In the genomic region with DNA sequence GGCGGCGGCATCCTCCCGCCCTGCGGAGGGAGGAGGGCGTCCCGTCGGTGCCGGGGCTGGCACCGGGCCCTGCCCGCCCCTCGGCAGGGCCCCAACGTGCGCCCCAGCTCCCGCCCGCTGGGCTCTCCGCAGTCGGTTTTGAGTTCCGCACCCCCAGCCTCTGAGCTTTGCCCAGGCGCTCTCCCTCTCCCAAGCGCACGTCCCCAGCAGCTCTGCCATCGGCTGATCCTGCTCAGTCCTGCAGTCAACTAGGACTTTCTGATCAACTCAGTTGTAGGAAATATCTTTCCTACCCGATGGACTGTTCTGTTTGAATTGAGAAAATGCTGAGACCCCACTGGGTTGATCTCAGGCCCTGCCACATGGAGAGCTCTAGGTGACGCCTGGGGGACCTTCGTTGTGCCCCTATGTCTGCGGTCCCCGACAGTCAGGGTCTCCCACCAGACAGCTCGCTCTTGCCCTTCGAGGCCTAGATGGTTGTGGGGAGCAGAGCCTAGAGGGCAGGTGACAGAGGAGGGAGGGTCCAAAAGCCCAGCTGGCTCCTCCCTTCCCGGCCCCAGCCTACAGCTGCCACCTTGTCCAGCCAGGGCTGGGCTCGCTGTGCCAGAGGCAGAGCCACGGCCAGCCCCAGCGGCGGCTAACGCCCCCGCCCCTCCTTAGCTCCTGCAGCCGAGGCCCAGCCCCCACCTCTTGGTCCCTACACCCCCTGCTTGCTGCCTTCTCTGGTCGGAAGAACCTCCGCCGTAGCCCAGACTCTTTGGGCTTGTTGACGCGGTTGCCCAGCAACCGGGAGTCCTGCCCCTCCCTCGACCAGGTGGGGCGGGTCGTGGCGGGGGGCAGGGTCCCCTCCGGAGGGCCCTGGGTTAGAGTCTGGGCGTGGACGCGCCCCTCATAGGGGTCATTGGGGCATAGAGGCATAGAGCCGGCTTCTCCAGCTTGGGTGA, we compare ENCODE assay signal across 8 cellular contexts. TPM values are rescaled to one million over a fixed set of nuclear protein-coding genes. Genes with fewer than 3 reads are reported as not detected.
DNase-seq lines count a peak whose midpoint lies in the region; ATAC-seq, FAIRE-seq and TF ChIP-seq lines count a peak whose summit lies in the region.

A gene with protein sequence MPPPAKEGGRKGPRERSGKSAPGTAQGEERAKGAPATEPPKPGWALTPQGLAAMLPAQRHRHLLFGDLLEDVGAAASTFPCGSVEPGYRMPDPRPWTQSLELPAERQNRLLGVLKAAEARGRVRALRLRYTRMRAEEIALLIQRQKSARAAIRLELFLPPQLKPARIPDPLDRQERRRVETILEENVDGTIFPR (minus strand): TSS at position 190 of the 944 bp plus-strand sequence. CDS start 179 bp downstream, at position 11.

- 18% methylated on average over 29 of the region's 52 CpGs; no CpG with 5 or more reads in 1 of the 2 donors for WGBS in transverse colon (ENCODE audit: low coverage in 1 of 2), 2 donors

- H3K4me2 ChIP-seq in keratinocyte (ENCODE audit: control insufficient read depth, extremely low read depth, insufficient read depth, low read depth, low read length), result peak within 1 kb of the TSS; percentile 78

- H3K9me1 ChIP-seq in keratinocyte (ENCODE audit: control insufficient read depth, extremely low read depth, insufficient read depth, low read length), result no peaks in the 10 kb centered on the region

- H3K4me1 ChIP-seq in keratinocyte (ENCODE audit: control insufficient read depth, extremely low read depth, insufficient read depth, low read length) (peaks cover 6% of the 10 kb centered on the region), transverse colon (peaks cover 4 to 30% (median 13%) of the 10 kb centered on the region in 4 donors)

- TF ChIP-seq CTCF in keratinocyte (optimal IDR thresholded peaks at IDR 0.05 in 1 of 3, IDR thresholded peaks at IDR 0.05 in 1 of 3, conservative IDR thresholded peaks at IDR 0.05 in 1 of 3; ENCODE audit: extremely low read depth in 1 of 3, insufficient read depth in 2 of 3, low read length in 3 of 3) (no peak), transverse colon (IDR thresholded peaks at IDR 0.05) (no peak)

- no peaks in the 10 kb centered on the region for H4K20me1 ChIP-seq in keratinocyte (ENCODE audit: control insufficient read depth, extremely low read depth, insufficient read depth, low read length)

- H3K27ac ChIP-seq in keratinocyte (ENCODE audit: control insufficient read depth, insufficient read depth, low read length) (no peak within 1 kb of the TSS), transverse colon (no peak within 1 kb of the TSS)

- H3K4me3 ChIP-seq in keratinocyte (ENCODE audit: control insufficient read depth in 2 of 3, extremely low read depth in 1 of 3, insufficient read depth in 2 of 3, low read depth in 1 of 3, low read length in 3 of 3), result peak within 1 kb of the TSS; percentile 32 to 38 (median 38)
- peak within 1 kb of the TSS; percentile 16 to 59 (median 40) for H3K4me3 ChIP-seq in transverse colon

- peaks cover 9% of the 10 kb centered on the region for H3K27me3 Mint-ChIP-seq in activated naive CD4-positive, alpha-beta T cell treated with anti-CD3 and anti-CD28 coated beads for 36 hours (ENCODE audit: low read depth)
- H3K27me3 Mint-ChIP-seq in activated T-helper 2 cell treated with anti-CD3 and anti-CD28 coated beads, Interferon-gamma antibody, Interleukin-2, Interleukin-4, amounts not matched to agents 10 μg/mL and 5 μg/mL and 100 μg/mL, durations not matched to agents 14 hours and 24 hours and 36 hours (ENCODE audit: low read depth), result peaks cover 43% of the 10 kb centered on the region

- no peak for DNase-seq in activated naive CD4-positive, alpha-beta T cell treated with anti-CD3 and anti-CD28 coated beads for 36 hours
- no peak for DNase-seq in activated naive CD4-positive, alpha-beta T cell treated with Interleukin-2 at 50 U/mL for 16 hours
- DNase-seq in activated T-helper 2 cell treated with anti-CD3 and anti-CD28 coated beads, Interferon-gamma antibody, Interleukin-2, Interleukin-4, amounts not matched to agents 10 μg/mL and 5 μg/mL and 100 μg/mL, durations not matched to agents 14 hours and 24 hours and 36 hours (ENCODE audit: low spot score), result no peak
- DNase-seq in keratinocyte (ENCODE audit: low read depth, low spot score) (no peak), transverse colon (no peak), hepatic stellate cell (ENCODE audit: low spot score) (no peak), inferior parietal cortex (ENCODE audit: extremely low spot score) (no peak)

- TF ChIP-seq EP300 in transverse colon (IDR thresholded peaks at IDR 0.05; ENCODE audit: low read depth), result no peak

- no peaks in the 10 kb centered on the region for H3K79me2 ChIP-seq in keratinocyte (ENCODE audit: control insufficient read depth, insufficient read depth, low read length)

- TF ChIP-seq POLR2A in transverse colon (IDR thresholded peaks at IDR 0.05), result no peak

- H3K27ac Mint-ChIP-seq in activated naive CD4-positive, alpha-beta T cell treated with anti-CD3 and anti-CD28 coated beads for 36 hours, result no peak within 1 kb of the TSS
- no peak within 1 kb of the TSS for H3K27ac Mint-ChIP-seq in activated T-helper 2 cell treated with anti-CD3 and anti-CD28 coated beads, Interferon-gamma antibody, Interleukin-2, Interleukin-4, amounts not matched to agents 10 μg/mL and 5 μg/mL and 100 μg/mL, durations not matched to agents 14 hours and 24 hours and 36 hours

- CTCF ChIA-PET in activated naive CD4-positive, alpha-beta T cell treated with anti-CD3 and anti-CD28 coated beads for 36 hours (lab: Charles Lee), result interaction anchor here (0.7 to 5.7 kb wide), 8 partner anchors 15 to 171 kb away, joined by 3 to 47 read pairs (median 4); a partner anchor contains a TSS

- no peak for ATAC-seq in GM21390 (IDR thresholded peaks at IDR 0.05; ENCODE audit: unreplicated experiment)

- no peak within 1 kb of the TSS for H3K9ac ChIP-seq in keratinocyte (ENCODE audit: control insufficient read depth, extremely low read depth, insufficient read depth, low read length)

- H2AFZ ChIP-seq in keratinocyte (ENCODE audit: control insufficient read depth, low read length), result peak within 1 kb of the TSS; percentile 51

- in situ Hi-C loops in transverse colon (cut with MboI; ENCODE audit: low pct_ligation_motif_present in 1 of 4, low pct_unique_long_range_greater_than_20kb in 1 of 4, low sequenced_read_pairs in 3 of 4), result no loop called here

- intact Hi-C loops in activated naive CD4-positive, alpha-beta T cell treated with anti-CD3 and anti-CD28 coated beads for 36 hours (cut with micrococcal nuclease), result loop anchor here (5.0 kb wide), 1 partner anchor 173 kb away; a partner anchor contains a TSS
- intact Hi-C loops in activated T-helper 2 cell treated with anti-CD3 and anti-CD28 coated beads, Interferon-gamma antibody, Interleukin-2, Interleukin-4, amounts not matched to agents 10 μg/mL and 5 μg/mL and 100 μg/mL, durations not matched to agents 14 hours and 24 hours and 36 hours (cut with micrococcal nuclease), result loop anchor here (2.0 kb wide), 1 partner anchor 18 kb away; no protein-coding TSS in a partner anchor
- intact Hi-C loops in transverse colon (cut with DNase I; ENCODE audit: low total_unique reads), result no loop called here

- no peak for FAIRE-seq in keratinocyte (lab: Jason Lieb, UNC)

- H3K36me3 Mint-ChIP-seq in activated naive CD4-positive, alpha-beta T cell treated with anti-CD3 and anti-CD28 coated beads for 36 hours (ENCODE audit: low read depth), result no peaks in the 10 kb centered on the region
- H3K36me3 Mint-ChIP-seq in activated T-helper 2 cell treated with anti-CD3 and anti-CD28 coated beads, Interferon-gamma antibody, Interleukin-2, Interleukin-4, amounts not matched to agents 10 μg/mL and 5 μg/mL and 100 μg/mL, durations not matched to agents 14 hours and 24 hours and 36 hours (ENCODE audit: low read depth), result no peaks in the 10 kb centered on the region

- H3K4me3 Mint-ChIP-seq in activated naive CD4-positive, alpha-beta T cell treated with anti-CD3 and anti-CD28 coated beads for 36 hours, result peak within 1 kb of the TSS; percentile 80
- peak within 1 kb of the TSS; percentile 81 for H3K4me3 Mint-ChIP-seq in activated T-helper 2 cell treated with anti-CD3 and anti-CD28 coated beads, Interferon-gamma antibody, Interleukin-2, Interleukin-4, amounts not matched to agents 10 μg/mL and 5 μg/mL and 100 μg/mL, durations not matched to agents 14 hours and 24 hours and 36 hours (ENCODE audit: low read depth)

- H3K36me3 ChIP-seq in keratinocyte (ENCODE audit: control insufficient read depth in 2 of 2, extremely low read depth in 1 of 2, insufficient read depth in 2 of 2, low read length in 2 of 2), result no peaks in the 10 kb centered on the region
- H3K36me3 ChIP-seq in transverse colon, result no peaks in the 10 kb centered on the region

- peaks cover 3% of the 10 kb centered on the region for H3K9me3 Mint-ChIP-seq in activated naive CD4-positive, alpha-beta T cell treated with anti-CD3 and anti-CD28 coated beads for 36 hours
- H3K9me3 Mint-ChIP-seq in activated T-helper 2 cell treated with anti-CD3 and anti-CD28 coated beads, Interferon-gamma antibody, Interleukin-2, Interleukin-4, amounts not matched to agents 10 μg/mL and 5 μg/mL and 100 μg/mL, durations not matched to agents 14 hours and 24 hours and 36 hours, result no peaks in the 10 kb centered on the region

- H3K4me1 Mint-ChIP-seq in activated naive CD4-positive, alpha-beta T cell treated with anti-CD3 and anti-CD28 coated beads for 36 hours (ENCODE audit: low read depth), result peaks cover 25% of the 10 kb centered on the region
- peaks cover 18% of the 10 kb centered on the region for H3K4me1 Mint-ChIP-seq in activated T-helper 2 cell treated with anti-CD3 and anti-CD28 coated beads, Interferon-gamma antibody, Interleukin-2, Interleukin-4, amounts not matched to agents 10 μg/mL and 5 μg/mL and 100 μg/mL, durations not matched to agents 14 hours and 24 hours and 36 hours (ENCODE audit: low read depth)

- no peaks in the 10 kb centered on the region for H3K9me3 ChIP-seq in keratinocyte (ENCODE audit: control insufficient read depth, low read depth, low read length)
- H3K9me3 ChIP-seq in transverse colon, result no peaks in the 10 kb centered on the region

- H3K27me3 ChIP-seq in keratinocyte (ENCODE audit: control insufficient read depth, extremely low read depth, insufficient read depth, low read length) (peaks cover 43% of the 10 kb centered on the region), transverse colon (peaks cover 65% of the 10 kb centered on the region)

- dilution Hi-C loops in keratinocyte (cut with MboI; ENCODE audit: extremely low pct_ligation_motif_present, low sequenced_read_pairs), result no loop called here

RNA-seq across cellular contexts. Expression of the gene that starts here (rescaled TPM):
- under 1 TPM; 0.33 to 0.62 TPM for total RNA-seq in activated naive CD4-positive, alpha-beta T cell treated with anti-CD3 and anti-CD28 coated beads for 36 hours
- total RNA-seq in activated T-helper 2 cell treated with anti-CD3 and anti-CD28 coated beads, Interferon-gamma antibody, Interleukin-2, Interleukin-4, amounts not matched to agents 10 μg/mL and 5 μg/mL and 100 μg/mL, durations not matched to agents 14 hours and 24 hours and 36 hours, result 0.21 and 0.25 TPM in 2 replicates
- not detected in 3 replicates for polyA plus RNA-seq in keratinocyte
- not detected for polyA plus RNA-seq in keratinocyte (2011; ENCODE audit: low read depth)
- polyA plus RNA-seq in keratinocyte (2011; cell fraction: cytosol; rRNA removed), result not detected in 2 replicates
- polyA plus RNA-seq in keratinocyte (2011; cell fraction: nucleus; rRNA removed), result not detected in 2 replicates
- polyA plus RNA-seq in keratinocyte (2012; ENCODE audit: low replicate concordance), result not detected in 2 replicates
- polyA minus RNA-seq in keratinocyte, result not detected in 3 replicates
- polyA minus RNA-seq in keratinocyte (2011; cell fraction: cytosol; rRNA and poly(A)+ RNA removed), result not detected
- polyA minus RNA-seq in keratinocyte (2011; cell fraction: nucleus; rRNA and poly(A)+ RNA removed), result not detected in 2 replicates
- not detected for total RNA-seq in transverse colon
